ENCODE assay signal across 1 cellular context in the genomic region with DNA sequence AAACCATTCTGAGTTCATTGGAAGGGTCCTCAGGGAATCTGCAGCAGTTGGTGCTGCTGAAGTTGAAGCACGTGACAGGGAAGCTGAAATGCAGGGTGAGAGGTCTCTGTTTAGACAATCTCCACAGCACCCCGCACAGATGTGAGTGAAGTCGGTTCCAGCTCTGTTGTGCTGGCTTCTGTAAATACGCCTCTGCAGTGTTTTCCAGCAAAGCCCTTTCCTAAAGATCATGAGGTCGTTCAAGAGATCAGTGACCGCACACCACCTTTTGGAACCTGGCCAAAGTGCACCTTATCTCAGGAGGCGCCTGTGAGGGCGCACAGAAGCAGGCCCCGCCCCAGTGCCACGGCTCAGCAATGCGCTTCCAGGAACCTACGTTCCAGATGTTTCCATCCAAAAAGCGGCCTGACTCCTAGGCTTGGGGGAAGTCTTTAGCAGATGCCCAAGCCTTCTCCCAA.
A peak's percentile ranks its signal among the peaks of the same experiment; 100 is the strongest.
TF ChIP-seq lines count a peak whose summit lies in the region.

No MANE protein-coding gene starts in this region.

TF ChIP-seq in K562, 482 proteins besides CTCF, POLR2A, EP300 and RAD21 (continued from another document):
- TF ChIP-seq HMGXB4 (CRISPR knock-in tag; IDR thresholded peaks at IDR 0.05) (no peak), USF2 (CRISPR knock-in tag; IDR thresholded peaks at IDR 0.05) (peak; percentile 51), ESRRA (IDR thresholded peaks at IDR 0.05; ENCODE audit: borderline replicate concordance, low read depth) (peak; percentile 82; the same call in 1 of the 2 replicates), LEF1 (IDR thresholded peaks at IDR 0.05) (peak; percentile 48; the same call in 1 of the 2 replicates), RBM39 (optimal IDR thresholded peaks at IDR 0.05; ENCODE audit: low read depth, low read length) (no peak), BMI1 (IDR thresholded peaks at IDR 0.05; ENCODE audit: low read length) (no peak), CCNT2 (IDR thresholded peaks at IDR 0.05; ENCODE audit: borderline replicate concordance, extremely low read depth, insufficient read length, low read depth, low read length) (peak; percentile 49), SIX5 (IDR thresholded peaks at IDR 0.05; ENCODE audit: borderline replicate concordance in 1 of 2, insufficient read depth in 1 of 2, low read depth in 1 of 2, low read length in 2 of 2) (no peak), ZNF395 (CRISPR knock-in tag; IDR thresholded peaks at IDR 0.05) (no peak), ZNF583 (CRISPR knock-in tag; IDR thresholded peaks at IDR 0.05) (no peak), DPF2 (IDR thresholded peaks at IDR 0.05) (peak; percentile 43; the same call in 1 of the 2 replicates), PURB (CRISPR knock-in tag; IDR thresholded peaks at IDR 0.05; ENCODE audit: low read depth) (no peak), NCOR1 (IDR thresholded peaks at IDR 0.05) (peak; percentile 65), NR2C1 (IDR thresholded peaks at IDR 0.05) (no peak), NR2C1 (tag; IDR thresholded peaks at IDR 0.05) (peak; percentile 28; the same call in 1 of the 2 replicates), ELF2 (CRISPR knock-in tag; IDR thresholded peaks at IDR 0.05) (no peak), TCF7 (IDR thresholded peaks at IDR 0.05; ENCODE audit: borderline replicate concordance) (no peak), MNT (conservative IDR thresholded peaks at IDR 0.05) (peak in 1 of 2 experiments; percentile 16; a peak in 1 of 4 replicates)
- TF ChIP-seq, protein P1, sequence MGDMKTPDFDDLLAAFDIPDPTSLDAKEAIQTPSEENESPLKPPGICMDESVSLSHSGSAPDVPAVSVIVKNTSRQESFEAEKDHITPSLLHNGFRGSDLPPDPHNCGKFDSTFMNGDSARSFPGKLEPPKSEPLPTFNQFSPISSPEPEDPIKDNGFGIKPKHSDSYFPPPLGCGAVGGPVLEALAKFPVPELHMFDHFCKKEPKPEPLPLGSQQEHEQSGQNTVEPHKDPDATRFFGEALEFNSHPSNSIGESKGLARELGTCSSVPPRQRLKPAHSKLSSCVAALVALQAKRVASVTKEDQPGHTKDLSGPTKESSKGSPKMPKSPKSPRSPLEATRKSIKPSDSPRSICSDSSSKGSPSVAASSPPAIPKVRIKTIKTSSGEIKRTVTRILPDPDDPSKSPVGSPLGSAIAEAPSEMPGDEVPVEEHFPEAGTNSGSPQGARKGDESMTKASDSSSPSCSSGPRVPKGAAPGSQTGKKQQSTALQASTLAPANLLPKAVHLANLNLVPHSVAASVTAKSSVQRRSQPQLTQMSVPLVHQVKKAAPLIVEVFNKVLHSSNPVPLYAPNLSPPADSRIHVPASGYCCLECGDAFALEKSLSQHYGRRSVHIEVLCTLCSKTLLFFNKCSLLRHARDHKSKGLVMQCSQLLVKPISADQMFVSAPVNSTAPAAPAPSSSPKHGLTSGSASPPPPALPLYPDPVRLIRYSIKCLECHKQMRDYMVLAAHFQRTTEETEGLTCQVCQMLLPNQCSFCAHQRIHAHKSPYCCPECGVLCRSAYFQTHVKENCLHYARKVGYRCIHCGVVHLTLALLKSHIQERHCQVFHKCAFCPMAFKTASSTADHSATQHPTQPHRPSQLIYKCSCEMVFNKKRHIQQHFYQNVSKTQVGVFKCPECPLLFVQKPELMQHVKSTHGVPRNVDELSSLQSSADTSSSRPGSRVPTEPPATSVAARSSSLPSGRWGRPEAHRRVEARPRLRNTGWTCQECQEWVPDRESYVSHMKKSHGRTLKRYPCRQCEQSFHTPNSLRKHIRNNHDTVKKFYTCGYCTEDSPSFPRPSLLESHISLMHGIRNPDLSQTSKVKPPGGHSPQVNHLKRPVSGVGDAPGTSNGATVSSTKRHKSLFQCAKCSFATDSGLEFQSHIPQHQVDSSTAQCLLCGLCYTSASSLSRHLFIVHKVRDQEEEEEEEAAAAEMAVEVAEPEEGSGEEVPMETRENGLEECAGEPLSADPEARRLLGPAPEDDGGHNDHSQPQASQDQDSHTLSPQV (IDR thresholded peaks at IDR 0.05), result 0 out of 2 replicates have a peak, but pooled peaks have one; percentile 12
- TF ChIP-seq, protein P2, sequence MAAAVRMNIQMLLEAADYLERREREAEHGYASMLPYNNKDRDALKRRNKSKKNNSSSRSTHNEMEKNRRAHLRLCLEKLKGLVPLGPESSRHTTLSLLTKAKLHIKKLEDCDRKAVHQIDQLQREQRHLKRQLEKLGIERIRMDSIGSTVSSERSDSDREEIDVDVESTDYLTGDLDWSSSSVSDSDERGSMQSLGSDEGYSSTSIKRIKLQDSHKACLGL (CRISPR knock-in tag; IDR thresholded peaks at IDR 0.05; ENCODE audit: borderline replicate concordance, poor library complexity, severe bottlenecking), result no peak
